In the genomic region with DNA sequence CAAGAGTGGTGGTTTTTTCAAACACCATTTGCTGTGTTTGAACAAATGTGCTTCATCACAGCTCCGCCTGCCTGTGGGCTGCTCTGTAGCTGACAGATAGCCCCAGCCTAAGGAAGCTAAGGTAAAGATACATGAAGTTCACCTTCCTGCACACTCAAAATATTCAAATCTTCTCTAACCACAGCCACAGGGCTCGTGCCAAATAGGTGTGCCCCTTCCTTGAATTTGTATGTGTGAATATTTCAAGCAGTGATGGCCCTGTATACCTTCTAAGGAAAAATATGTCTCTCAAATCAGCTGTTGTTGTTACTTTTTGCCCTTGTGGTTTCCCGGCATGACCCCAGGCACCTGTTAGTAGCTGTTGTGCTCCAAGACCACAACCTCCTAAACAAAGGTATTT, we compare ENCODE assay signal across 9 cellular contexts.
DNase-seq lines count a peak whose midpoint lies in the region; ATAC-seq and TF ChIP-seq lines count a peak whose summit lies in the region.
"Had no signal": no experiment of that assay in that cellular context is flagged by ENCODE, and none has a peak within 500 bp of the region (broad histone marks: within the 10 kb centered on the region; RNA-seq: fewer than 3 reads in every experiment).

No MANE protein-coding gene starts in this region.

- H3K27me3 ChIP-seq in layer of hippocampus (ENCODE audit: control insufficient read depth, insufficient read depth, low read length) = no peaks in the 10 kb centered on the region
- no peaks in the 10 kb centered on the region for H3K27me3 ChIP-seq in testis
- no peaks in the 10 kb centered on the region for H3K27me3 ChIP-seq in aorta (ENCODE audit: control insufficient read depth in 1 of 2, insufficient read depth in 2 of 2, low read length in 1 of 2)
- H3K27me3 ChIP-seq: gastroesophageal sphincter had no signal

- no peak for TF ChIP-seq POLR2A in testis (IDR thresholded peaks at IDR 0.05)

- ATAC-seq in GM21367 (IDR thresholded peaks at IDR 0.05; ENCODE audit: unreplicated experiment) (peak; percentile 44), aorta (ENCODE audit: low FRiP score) (no peak)
- ATAC-seq: gastroesophageal sphincter had no signal

- intact Hi-C loops in testis (cut with DNase I; ENCODE audit: low total_unique reads) (no loop called here), aorta (cut with DNase I) (no loop called here)

- 94 to 98% methylated on average over 3 of the region's 3 CpGs for WGBS in testis, 2 donors
- WGBS in aorta, 2 donors = 97 to 98% methylated on average over 3 of the region's 3 CpGs

- H3K36me3 ChIP-seq in testis (ENCODE audit: low read depth, missing control alignments) (no peaks in the 10 kb centered on the region), aorta (ENCODE audit: control insufficient read depth in 1 of 2, insufficient read depth in 2 of 2, low read length in 1 of 2) (no peaks in the 10 kb centered on the region)
- H3K36me3 ChIP-seq: gastroesophageal sphincter had no signal

- H3K9me3 ChIP-seq in testis = no peaks in the 10 kb centered on the region
- H3K9me3 ChIP-seq in aorta (ENCODE audit: control insufficient read depth, low read length) = no peaks in the 10 kb centered on the region
- H3K9me3 ChIP-seq: gastroesophageal sphincter had no signal

- H3K27ac ChIP-seq in layer of hippocampus (ENCODE audit: low read depth, low read length) = peak overlapping the region; percentile 62
- H3K27ac ChIP-seq in testis = no peak overlapping the region
- H3K27ac ChIP-seq in aorta (ENCODE audit: low read depth in 1 of 2, low read length in 2 of 2) = no peak overlapping the region

- H3K4me1 ChIP-seq in testis (peaks cover 4% of the 10 kb centered on the region), aorta (ENCODE audit: control insufficient read depth in 1 of 2, insufficient read depth in 2 of 2, low read length in 2 of 2) (no peaks in the 10 kb centered on the region)
- H3K4me1 ChIP-seq: gastroesophageal sphincter had no signal

- peak; percentile 9; the same call in 1 of the 2 replicates for TF ChIP-seq CTCF in GM12874 (IDR thresholded peaks at IDR 0.05; ENCODE audit: insufficient read depth, low read depth, low read length)
- TF ChIP-seq CTCF in testis (IDR thresholded peaks at IDR 0.05) = no peak

- H3K4me3 ChIP-seq in testis (no peak overlapping the region), aorta (ENCODE audit: low read length in 2 of 2) (no peak overlapping the region)
- H3K4me3 ChIP-seq: gastroesophageal sphincter had no signal

- DNase-seq in RPMI8226 (peak; percentile 84), testis (no peak), AG08396 (ENCODE audit: low spot score) (no peak), aorta (no peak), NCI-H1417 (lab: John Stamatoyannopoulos, UW) (no peak)
